In genomic region chr18:14086459-14087231, GRCh38 we compare ENCODE assay signal across 8 cellular contexts. TPM values are rescaled to one million over a fixed set of nuclear protein-coding genes. Genes with fewer than 3 reads are reported as not detected.
DNase-seq lines count a peak whose midpoint lies in the region; ATAC-seq and TF ChIP-seq lines count a peak whose summit lies in the region.

No MANE protein-coding gene starts in this region.

- H3K4me3 ChIP-seq in HFF-Myc (replicated peaks; ENCODE audit: low read depth, low read length) (no peak overlapping the region), colonic mucosa (no peak overlapping the region)

- TF ChIP-seq CTCF in HFF-Myc (IDR thresholded peaks at IDR 0.05; ENCODE audit: low read depth, low read length, missing control alignments) (peak; percentile 53), colonic mucosa (IDR thresholded peaks at IDR 0.05) (peak; percentile 51)

- no peaks in the 10 kb centered on the region for H3K9me3 ChIP-seq in colonic mucosa

- no peaks in the 10 kb centered on the region for H3K36me3 ChIP-seq in colonic mucosa

- H3K27me3 ChIP-seq in colonic mucosa = no peaks in the 10 kb centered on the region

- no peak overlapping the region for H3K9ac ChIP-seq in colonic mucosa (ENCODE audit: low read depth in 2 of 2, low read length in 2 of 2)

- H3K4me1 ChIP-seq in colonic mucosa = no peaks in the 10 kb centered on the region

- no peak overlapping the region for H3K27ac ChIP-seq in colonic mucosa

- peak; percentile 31 for DNase-seq in EL
- DNase-seq in HFF-Myc (ENCODE audit: extremely low read depth, low read depth) = no peak
- peak; percentile 15 for DNase-seq in NCI-H526 treated with DMSO at 0.1 percent for 48 hours (lab: John Stamatoyannopoulos, UW)
- DNase-seq in colonic mucosa = no peak
- DNase-seq in lung microvascular endothelial cell (ENCODE audit: low read depth in 2 of 2) = peak; percentile 47 to 69
- DNase-seq in NK-92 (lab: John Stamatoyannopoulos, UW; ENCODE audit: unreplicated experiment) = no peak
- DNase-seq in HPDE6-E6E7 (ENCODE audit: extremely low spot score) = no peak

- intact Hi-C loops in colonic mucosa (cut with DNase I) = loop anchor here (5.0 kb wide), 1 partner anchor 259 kb away; no protein-coding TSS in a partner anchor

- no peak for ATAC-seq in GM21528 (IDR thresholded peaks at IDR 0.05; ENCODE audit: low FRiP score, unreplicated experiment)

RNA-seq across cellular contexts. Expression of gene ZNF519, which starts 45.6 kb away (rescaled TPM):
- total RNA-seq in colonic mucosa (1 to 10 TPM; 2.8 to 8.9 TPM), lung microvascular endothelial cell (1.4 and 2.2 TPM in 2 replicates)

Comparison
In these comparisons a context has a peak if more than half of its experiments do, and no peak if none do; other contexts are left out.
1. DNase-seq: peak in EL (single experiment), NCI-H526 treated with DMSO at 0.1 percent for 48 hours (single experiment) and lung microvascular endothelial cell (2 of 2); none in HFF-Myc (single experiment), colonic mucosa (single experiment), NK-92 (single experiment) and HPDE6-E6E7 (single experiment).